23 cellular contexts compared by ENCODE assay signal in genomic region chrX:97854071-97854470, GRCh38.
"Had no signal": no experiment of that assay in that cellular context is flagged by ENCODE, and none has a peak within 500 bp of the region (broad histone marks: within the 10 kb centered on the region; RNA-seq: fewer than 3 reads in every experiment).

No MANE protein-coding gene starts in this region.

- ATAC-seq: activated CD8-positive, alpha-beta T cell treated with anti-CD3 and anti-CD28 coated beads for 36 hours; activated T-cell treated with anti-CD3 and anti-CD28 coated beads, Interleukin-2, amount 50 U/mL, for 4 hours; lower lobe of right lung; pancreas; right lobe of liver had no signal

- H3K27ac Mint-ChIP-seq: activated B cell treated with CpG ODN at 0.5 μM for 24 hours; activated CD8-positive, alpha-beta T cell treated with anti-CD3 and anti-CD28 coated beads for 36 hours; activated naive CD4-positive, alpha-beta T cell treated with anti-CD3 and anti-CD28 coated beads for 36 hours; mesothelial cell of epicardium; stimulated activated naive CD8-positive, alpha-beta T cell treated with anti-CD3 and anti-CD28 coated beads, Interleukin-15, Interleukin-2, amounts not matched to agents 100 ng/mL and 50 ng/mL, for 24 hours had no signal

- H3K27me3 ChIP-seq: right lobe of liver, suprapubic skin, vagina had no signal

- H3K36me3 Mint-ChIP-seq: mesothelial cell of epicardium had no signal

- FAIRE-seq: endometrium, keratinocyte, pancreas, small intestine had no signal

- H3K36me3 ChIP-seq: lower lobe of right lung, pancreas, right lobe of liver, suprapubic skin, vagina had no signal

- DNase-seq: activated B cell treated with CpG ODN at 0.5 μM for 24 hours; activated CD4-positive, alpha-beta T cell treated with anti-CD3 and anti-CD28 coated beads for 48 hours; activated CD8-positive, alpha-beta T cell treated with anti-CD3 and anti-CD28 coated beads for 36 hours; activated naive CD4-positive, alpha-beta T cell treated with anti-CD3 and anti-CD28 coated beads for 36 hours; activated T-cell treated with anti-CD3 and anti-CD28 coated beads, Interleukin-2, amount 50 U/mL, for 4 hours; cortex of kidney; erythroblast; foreskin melanocyte; lower lobe of right lung; pancreas; right lobe of liver; small intestine; stimulated activated CD4-positive, alpha-beta T cell treated with anti-CD3 and anti-CD28 coated beads, Interleukin-15, amount 100 ng/mL, for 24 hours; stimulated activated CD4-positive, alpha-beta T cell treated with anti-CD3 and anti-CD28 coated beads, Interleukin-2, amount 100 ng/mL, for 48 hours; trophoblast cell had no signal

- H3K4me1 ChIP-seq: lower lobe of right lung, pancreas, right lobe of liver, suprapubic skin, vagina had no signal

- H3K27ac ChIP-seq: lower lobe of right lung, pancreas, right lobe of liver, suprapubic skin, vagina had no signal

- H3K9me3 Mint-ChIP-seq: activated B cell treated with CpG ODN at 0.5 μM for 24 hours; activated CD8-positive, alpha-beta T cell treated with anti-CD3 and anti-CD28 coated beads for 36 hours; activated naive CD4-positive, alpha-beta T cell treated with anti-CD3 and anti-CD28 coated beads for 36 hours; activated T-cell treated with anti-CD3 and anti-CD28 coated beads, Interleukin-2, amount 50 U/mL, for 4 hours; central memory CD8-positive, alpha-beta T cell; stimulated activated naive CD8-positive, alpha-beta T cell treated with anti-CD3 and anti-CD28 coated beads, Interleukin-15, Interleukin-2, amounts not matched to agents 100 ng/mL and 50 ng/mL, for 24 hours had no signal

- H3K4me3 ChIP-seq: lower lobe of right lung, pancreas, right lobe of liver, suprapubic skin, vagina had no signal

- H3K4me1 Mint-ChIP-seq: activated B cell treated with CpG ODN at 0.5 μM for 24 hours; central memory CD8-positive, alpha-beta T cell had no signal

- H3K27me3 Mint-ChIP-seq: activated B cell treated with CpG ODN at 0.5 μM for 24 hours; activated CD8-positive, alpha-beta T cell treated with anti-CD3 and anti-CD28 coated beads for 36 hours; central memory CD8-positive, alpha-beta T cell; stimulated activated naive CD8-positive, alpha-beta T cell treated with anti-CD3 and anti-CD28 coated beads, Interleukin-15, Interleukin-2, amounts not matched to agents 100 ng/mL and 50 ng/mL, for 24 hours had no signal

- H3K9me3 ChIP-seq: lower lobe of right lung, pancreas, right lobe of liver, suprapubic skin, vagina had no signal

- H3K4me3 Mint-ChIP-seq: activated B cell treated with CpG ODN at 0.5 μM for 24 hours; activated CD8-positive, alpha-beta T cell treated with anti-CD3 and anti-CD28 coated beads for 36 hours; activated naive CD4-positive, alpha-beta T cell treated with anti-CD3 and anti-CD28 coated beads for 36 hours; activated T-cell treated with anti-CD3 and anti-CD28 coated beads, Interleukin-2, amount 50 U/mL, for 4 hours; central memory CD8-positive, alpha-beta T cell; mesothelial cell of epicardium; neural crest cell; stimulated activated naive CD8-positive, alpha-beta T cell treated with anti-CD3 and anti-CD28 coated beads, Interleukin-15, Interleukin-2, amounts not matched to agents 100 ng/mL and 50 ng/mL, for 24 hours had no signal
